ENCODE assay signal across 10 cellular contexts in genomic region chr11:2903672-2904011, GRCh38. TPM values are rescaled to one million over a fixed set of nuclear protein-coding genes. Genes with fewer than 3 reads are reported as not detected.
DNase-seq lines count a peak whose midpoint lies in the region; ATAC-seq and TF ChIP-seq lines count a peak whose summit lies in the region.
"Had no signal": no experiment of that assay in that cellular context is flagged by ENCODE, and none has a peak within 500 bp of the region (broad histone marks: within the 10 kb centered on the region; RNA-seq: fewer than 3 reads in every experiment).

No MANE protein-coding gene starts in this region.

- TF ChIP-seq CTCF in liver (IDR thresholded peaks at IDR 0.05; ENCODE audit: low read depth, low read length, missing input control) = no peak
- TF ChIP-seq CTCF in type B pancreatic cell (conservative IDR thresholded peaks at IDR 0.05) = no peak
- TF ChIP-seq CTCF in suprapubic skin (IDR thresholded peaks at IDR 0.05) = no peak

- H3K9me3 Mint-ChIP-seq in activated naive CD4-positive, alpha-beta T cell treated with anti-CD3 and anti-CD28 coated beads, Interleukin-2, amount 10 ng/mL, durations not matched to agents 7 days and 5 days = peaks cover 11% of the 10 kb centered on the region
- no peaks in the 10 kb centered on the region for H3K9me3 Mint-ChIP-seq in activated naive CD8-positive, alpha-beta T cell (ENCODE audit: low read depth)
- no peaks in the 10 kb centered on the region for H3K9me3 Mint-ChIP-seq in type B pancreatic cell

- 55% methylated on average over 7 of the region's 7 CpGs for WGBS in liver
- WGBS in suprapubic skin = 67% methylated on average over 7 of the region's 7 CpGs

- peaks cover 8 to 26% (median 14%) of the 10 kb centered on the region in 4 donors for H3K4me1 ChIP-seq in liver (ENCODE audit: control insufficient read depth in 4 of 4, insufficient read depth in 4 of 4, low read length in 3 of 4)
- H3K4me1 ChIP-seq in suprapubic skin = peaks cover 45% of the 10 kb centered on the region

- H3K4me3 ChIP-seq in liver (ENCODE audit: low read depth in 1 of 3, low read length in 3 of 3) (peak overlapping the region; percentile 61 to 82 (median 73)), suprapubic skin (no peak overlapping the region)

- H3K27ac ChIP-seq in liver (ENCODE audit: low read depth in 1 of 2, low read length in 2 of 2) = peak overlapping the region; percentile 87 to 91
- no peak overlapping the region for H3K27ac ChIP-seq in suprapubic skin

- H3K9me3 ChIP-seq in liver (ENCODE audit: control insufficient read depth in 4 of 4, low read length in 3 of 4) = no peaks in the 10 kb centered on the region
- no peaks in the 10 kb centered on the region for H3K9me3 ChIP-seq in suprapubic skin

- no peak overlapping the region for H3K27ac Mint-ChIP-seq in activated naive CD4-positive, alpha-beta T cell treated with anti-CD3 and anti-CD28 coated beads, Interleukin-2, amount 10 ng/mL, durations not matched to agents 7 days and 5 days
- H3K27ac Mint-ChIP-seq in activated naive CD8-positive, alpha-beta T cell = no peak overlapping the region
- peak overlapping the region; percentile 48 for H3K27ac Mint-ChIP-seq in type B pancreatic cell

- H3K36me3 Mint-ChIP-seq in activated naive CD4-positive, alpha-beta T cell treated with anti-CD3 and anti-CD28 coated beads, Interleukin-2, amount 10 ng/mL, durations not matched to agents 7 days and 5 days = peaks cover 20% of the 10 kb centered on the region
- H3K36me3 Mint-ChIP-seq in activated naive CD8-positive, alpha-beta T cell = peaks cover 14% of the 10 kb centered on the region
- peaks cover 4% of the 10 kb centered on the region for H3K36me3 Mint-ChIP-seq in type B pancreatic cell

- peak overlapping the region; percentile 72 for H3K4me3 Mint-ChIP-seq in activated naive CD4-positive, alpha-beta T cell treated with anti-CD3 and anti-CD28 coated beads, Interleukin-2, amount 10 ng/mL, durations not matched to agents 7 days and 5 days
- H3K4me3 Mint-ChIP-seq in activated naive CD8-positive, alpha-beta T cell = peak overlapping the region; percentile 69
- H3K4me3 Mint-ChIP-seq in type B pancreatic cell = peak overlapping the region; percentile 77

- CTCF ChIA-PET in activated naive CD4-positive, alpha-beta T cell treated with anti-CD3 and anti-CD28 coated beads, Interleukin-2, amount 10 ng/mL, durations not matched to agents 7 days and 5 days (lab: Charles Lee) = interaction anchor here (1.2 to 4.1 kb wide), 4 partner anchors 11 to 187 kb away, joined by 3 to 26 read pairs (median 9); partner anchors contain the start of gene PHLDA2

- H3K4me1 Mint-ChIP-seq in activated naive CD4-positive, alpha-beta T cell treated with anti-CD3 and anti-CD28 coated beads, Interleukin-2, amount 10 ng/mL, durations not matched to agents 7 days and 5 days = peaks cover 47% of the 10 kb centered on the region
- H3K4me1 Mint-ChIP-seq in activated naive CD8-positive, alpha-beta T cell (ENCODE audit: low read depth) = peaks cover 29% of the 10 kb centered on the region
- H3K4me1 Mint-ChIP-seq in type B pancreatic cell (ENCODE audit: unreplicated experiment) = peaks cover 14% of the 10 kb centered on the region

- no peak for TF ChIP-seq EP300 in suprapubic skin (IDR thresholded peaks at IDR 0.05)

- H3K27me3 Mint-ChIP-seq in activated naive CD4-positive, alpha-beta T cell treated with anti-CD3 and anti-CD28 coated beads, Interleukin-2, amount 10 ng/mL, durations not matched to agents 7 days and 5 days = peaks cover 8% of the 10 kb centered on the region
- H3K27me3 Mint-ChIP-seq in activated naive CD8-positive, alpha-beta T cell = no peaks in the 10 kb centered on the region
- peaks cover 3% of the 10 kb centered on the region for H3K27me3 Mint-ChIP-seq in type B pancreatic cell

- no peak for TF ChIP-seq RAD21 in liver (IDR thresholded peaks at IDR 0.05)

- no peaks in the 10 kb centered on the region for H3K27me3 ChIP-seq in liver (ENCODE audit: control insufficient read depth in 4 of 4, insufficient read depth in 4 of 4, low read length in 3 of 4)
- no peaks in the 10 kb centered on the region for H3K27me3 ChIP-seq in suprapubic skin

- DNase-seq in activated naive CD4-positive, alpha-beta T cell treated with anti-CD3 and anti-CD28 coated beads, Interleukin-2, amount 10 ng/mL, durations not matched to agents 7 days and 5 days = no peak
- no peak for DNase-seq in activated naive CD4-positive, alpha-beta T cell (lab: John Stamatoyannopoulos, UW)
- DNase-seq in type B pancreatic cell (ENCODE audit: extremely low spot score, unreplicated experiment) (no peak), SHP77 (lab: John Stamatoyannopoulos, UW) (no peak), suprapubic skin (ENCODE audit: low spot score in 2 of 2) (no peak)
- DNase-seq: KG1; stimulated activated CD4-positive, alpha-beta T cell treated with anti-CD3 and anti-CD28 coated beads, Interleukin-15, amount 100 ng/mL, for 24 hours had no signal

- TF ChIP-seq POLR2A in suprapubic skin (IDR thresholded peaks at IDR 0.05) = no peak

- ATAC-seq in HG03159 (IDR thresholded peaks at IDR 0.05; ENCODE audit: unreplicated experiment) = no peak

- H3K9ac ChIP-seq in liver (ENCODE audit: low read depth in 1 of 2, low read length in 2 of 2) = no peak overlapping the region

- H3K36me3 ChIP-seq in liver (ENCODE audit: control insufficient read depth in 4 of 4, insufficient read depth in 3 of 4, low read depth in 1 of 4, low read length in 3 of 4) (no peaks in the 10 kb centered on the region), suprapubic skin (no peaks in the 10 kb centered on the region)

TF ChIP-seq in liver, 16 proteins besides CTCF, POLR2A, EP300 and RAD21:
- TF ChIP-seq MAX (IDR thresholded peaks at IDR 0.05) (no peak), EGR1 (IDR thresholded peaks at IDR 0.05; ENCODE audit: low read depth in 2 of 2) (no peak), FOXA2 (IDR thresholded peaks at IDR 0.05) (no peak), HNF4A (conservative IDR thresholded peaks at IDR 0.05) (peak in 1 of 2 donors; percentile 1), GABPA (IDR thresholded peaks at IDR 0.05 in 1 of 2, conservative IDR thresholded peaks at IDR 0.05 in 1 of 2) (no peak)

RNA-seq across cellular contexts. Expression of gene CDKN1C, which starts 18.1 kb away (rescaled TPM):
- total RNA-seq in liver (10 to 100 TPM in 1 of 2 donors, 1 to 10 TPM in 1; 2.6 to 10.2 TPM), type B pancreatic cell (ENCODE audit: low replicate concordance) (108 and 140 TPM in 2 replicates), suprapubic skin (10 to 100 TPM; 14.3 to 50.9 (median 37.3) TPM)
- polyA plus RNA-seq in liver = 1 to 10 TPM; 2.7 to 4.3 TPM

RNA-seq across cellular contexts. Expression of gene PHLDA2, which starts 25.6 kb away (rescaled TPM):
- under 1 TPM in 1 of 2 donors, not detected in 1; 0.23 TPM for total RNA-seq in liver
- polyA plus RNA-seq in liver = 1 to 10 TPM in 1 of 2 donors, under 1 TPM in 1; 0.99 to 1.4 TPM
- 3.7 and 14.2 TPM in 2 replicates for total RNA-seq in type B pancreatic cell (ENCODE audit: low replicate concordance)
- total RNA-seq in suprapubic skin = 10 to 100 TPM in 3 of 4 donors, 1 to 10 TPM in 1; 7.0 to 26.4 (median 18.2) TPM
